Comparison of ENCODE assay signal across 8 cellular contexts in the genomic region with DNA sequence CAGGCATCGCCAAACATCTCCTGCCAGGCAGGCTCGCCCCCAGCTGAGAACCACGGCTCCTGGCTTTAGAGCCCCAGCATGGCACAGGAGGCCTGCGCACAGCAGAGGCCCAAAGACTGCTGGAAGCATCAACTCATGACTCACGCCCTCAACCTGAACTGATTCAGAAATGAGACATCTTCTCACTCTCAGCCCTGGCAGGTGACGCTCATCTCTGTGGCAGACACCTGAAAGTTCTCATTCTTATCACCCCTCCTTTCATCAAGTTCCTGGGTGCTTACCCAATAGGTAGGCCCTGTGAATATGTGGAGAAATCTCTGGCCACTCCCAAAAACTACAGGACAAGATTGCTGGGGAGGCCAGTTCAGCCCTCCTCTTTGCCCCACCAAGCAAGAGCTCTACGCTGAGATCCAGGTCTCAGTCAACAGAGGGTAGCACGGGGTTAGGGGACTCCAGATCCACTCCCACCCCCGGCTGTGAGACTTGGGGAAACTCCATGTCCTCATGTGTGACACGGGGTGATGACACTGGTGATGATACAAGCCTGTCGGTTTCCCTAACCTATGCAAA. TPM values are rescaled to one million over a fixed set of nuclear protein-coding genes. Genes with fewer than 3 reads are reported as not detected.
DNase-seq lines count a peak whose midpoint lies in the region; ATAC-seq, FAIRE-seq and TF ChIP-seq lines count a peak whose summit lies in the region.

No MANE protein-coding gene starts in this region.

- H3K27me3 Mint-ChIP-seq in activated CD4-positive, alpha-beta memory T cell treated with anti-CD3 and anti-CD28 coated beads for 36 hours: no peaks in the 10 kb centered on the region

- TF ChIP-seq CTCF in prostate gland (IDR thresholded peaks at IDR 0.05): no peak

- no peaks in the 10 kb centered on the region for H3K9me3 ChIP-seq in prostate gland

- CTCF ChIA-PET in activated CD4-positive, alpha-beta memory T cell treated with anti-CD3 and anti-CD28 coated beads for 36 hours (lab: Charles Lee): interaction anchor here (0.9 to 3.0 kb wide), 3 partner anchors 12 to 127 kb away, joined by 3 to 13 read pairs (median 3); a partner anchor contains a TSS

- WGBS in prostate gland: 89% methylated on average over 11 of the region's 11 CpGs

- H3K27me3 ChIP-seq in prostate gland (replicated peaks; ENCODE audit: insufficient read depth): no peaks in the 10 kb centered on the region

- H3K27ac Mint-ChIP-seq in activated CD4-positive, alpha-beta memory T cell treated with anti-CD3 and anti-CD28 coated beads for 36 hours: peak overlapping the region; percentile 94

- peak overlapping the region; percentile 84 for H3K4me3 Mint-ChIP-seq in activated CD4-positive, alpha-beta memory T cell treated with anti-CD3 and anti-CD28 coated beads for 36 hours

- H3K9me3 Mint-ChIP-seq in activated CD4-positive, alpha-beta memory T cell treated with anti-CD3 and anti-CD28 coated beads for 36 hours: no peaks in the 10 kb centered on the region

- FAIRE-seq in urothelium cell line (lab: Jason Lieb, UNC): no peak

- peaks cover 2% of the 10 kb centered on the region for H3K4me1 ChIP-seq in prostate gland (replicated peaks)

- no peak for TF ChIP-seq POLR2A in prostate gland (IDR thresholded peaks at IDR 0.05)

- ATAC-seq in GM19351 (IDR thresholded peaks at IDR 0.05; ENCODE audit: unreplicated experiment) (peak; percentile 67), HG03175 (IDR thresholded peaks at IDR 0.05; ENCODE audit: unreplicated experiment) (peak; percentile 73)

- no peak overlapping the region for H3K27ac ChIP-seq in prostate gland

- DNase-seq in activated CD4-positive, alpha-beta memory T cell treated with anti-CD3 and anti-CD28 coated beads for 36 hours: peak; percentile 91
- DNase-seq in islet precursor cell (peak; percentile 61), urothelium cell line (ENCODE audit: low spot score) (peak; percentile 85), DMS153 treated with DMSO at 0.1 percent for 48 hours (lab: John Stamatoyannopoulos, UW; ENCODE audit: unreplicated experiment) (no peak), prostate gland (ENCODE audit: low spot score) (no peak), dedifferentiated amniotic fluid mesenchymal stem cell (ENCODE audit: extremely low spot score) (no peak)

- intact Hi-C loops in activated CD4-positive, alpha-beta memory T cell treated with anti-CD3 and anti-CD28 coated beads for 36 hours (cut with micrococcal nuclease): loop anchor here (1.0 to 10.0 kb wide), 10 partner anchors 10 to 1444 kb away; a partner anchor contains a TSS
- intact Hi-C loops in prostate gland (cut with DNase I): no loop called here

- H3K4me1 Mint-ChIP-seq in activated CD4-positive, alpha-beta memory T cell treated with anti-CD3 and anti-CD28 coated beads for 36 hours (ENCODE audit: low read depth): peaks cover 94% of the 10 kb centered on the region

- H3K36me3 ChIP-seq in prostate gland: no peaks in the 10 kb centered on the region

- POLR2A ChIA-PET in activated CD4-positive, alpha-beta memory T cell treated with anti-CD3 and anti-CD28 coated beads for 36 hours (lab: Charles Lee): interaction anchor here (0.8 to 8.4 kb wide), 14 partner anchors 11 to 146 kb away, joined by 3 to 128 read pairs (median 4); a partner anchor contains a TSS

- no peak overlapping the region for H3K4me3 ChIP-seq in prostate gland

- H3K36me3 Mint-ChIP-seq in activated CD4-positive, alpha-beta memory T cell treated with anti-CD3 and anti-CD28 coated beads for 36 hours: peaks cover 39% of the 10 kb centered on the region

RNA-seq across cellular contexts. Expression of a gene that starts 11.3 kb away (rescaled TPM):
- total RNA-seq in activated CD4-positive, alpha-beta memory T cell treated with anti-CD3 and anti-CD28 coated beads for 36 hours: 10 to 100 TPM; 35.8 to 36.5 TPM
- total RNA-seq in prostate gland: 1 to 10 TPM; 4.3 to 8.4 TPM

Comparison
In these comparisons a context has a peak if more than half of its experiments do, and no peak if none do; other contexts are left out.
1. DNase-seq: peak in activated CD4-positive, alpha-beta memory T cell treated with anti-CD3 and anti-CD28 coated beads for 36 hours (single experiment), islet precursor cell (single experiment) and urothelium cell line (single experiment); none in DMS153 treated with DMSO at 0.1 percent for 48 hours (single experiment), prostate gland (single experiment) and dedifferentiated amniotic fluid mesenchymal stem cell (single experiment).